ENCODE assay signal across 9 cellular contexts in the genomic region with DNA sequence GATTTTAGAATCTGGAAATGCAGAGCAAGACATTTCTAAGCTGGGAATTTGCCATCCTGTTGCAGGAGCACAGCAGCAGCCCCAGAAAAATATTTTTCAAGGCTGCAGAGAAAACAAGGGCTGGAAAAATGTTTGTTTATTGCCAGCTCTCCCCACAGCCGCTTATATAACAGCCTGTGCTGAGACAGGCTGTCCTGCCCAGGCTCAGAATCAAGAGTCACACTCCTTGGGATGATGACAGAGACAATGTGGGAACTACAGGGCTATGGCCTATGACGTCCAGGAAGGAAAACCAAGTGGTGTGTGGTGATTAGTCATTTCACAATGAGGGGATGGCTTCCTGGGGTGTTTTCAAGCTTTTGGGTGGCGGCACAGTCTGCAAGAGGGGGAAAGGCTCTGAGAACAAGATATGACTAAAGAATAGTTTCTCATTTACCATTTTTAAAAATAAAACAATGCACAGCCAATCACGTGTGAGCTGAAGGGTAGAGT.
DNase-seq lines count a peak whose midpoint lies in the region; ATAC-seq and TF ChIP-seq lines count a peak whose summit lies in the region.
"Had no signal": no experiment of that assay in that cellular context is flagged by ENCODE, and none has a peak within 500 bp of the region (broad histone marks: within the 10 kb centered on the region; RNA-seq: fewer than 3 reads in every experiment).

No MANE protein-coding gene starts in this region.

- no peaks in the 10 kb centered on the region for H3K36me3 Mint-ChIP-seq in CD4-positive, alpha-beta T cell (ENCODE audit: low read depth)

- no peak overlapping the region for H3K27ac Mint-ChIP-seq in CD4-positive, alpha-beta T cell

- CTCF ChIA-PET in CD4-positive, alpha-beta T cell (lab: Charles Lee), result interaction anchor here (0.7 to 1.0 kb wide), 2 partner anchors 11 to 14 kb away, joined by 3 read pairs; no protein-coding TSS in a partner anchor

- H3K4me1 Mint-ChIP-seq in CD4-positive, alpha-beta T cell (ENCODE audit: low read depth), result no peaks in the 10 kb centered on the region

- H3K27ac ChIP-seq in CD4-positive, alpha-beta T cell (ENCODE audit: low read depth, low read length), result no peak overlapping the region
- H3K27ac ChIP-seq in urinary bladder (ENCODE audit: low read depth), result peak overlapping the region; percentile 61
- H3K27ac ChIP-seq: HL-60 had no signal

- H3K27me3 Mint-ChIP-seq in CD4-positive, alpha-beta T cell, result peaks cover 11% of the 10 kb centered on the region

- DNase-seq in CD4-positive, alpha-beta T cell, result no peak
- DNase-seq in NOMO-1 treated with DMSO at 0.1 percent for 48 hours (lab: John Stamatoyannopoulos, UW; ENCODE audit: unreplicated experiment) (peak; percentile 16), dedifferentiated amniotic fluid mesenchymal stem cell (ENCODE audit: extremely low spot score) (peak; percentile 88), midbrain (lab: John Stamatoyannopoulos, UW) (peak; percentile 80), NCI-H128 (lab: John Stamatoyannopoulos, UW; ENCODE audit: unreplicated experiment) (no peak), COR-L47 (lab: John Stamatoyannopoulos, UW) (no peak)

- peak; percentile 26 for ATAC-seq in CD4-positive, alpha-beta T cell (ENCODE audit: poor library complexity)
- peak; percentile 84 for ATAC-seq in GM21447 (IDR thresholded peaks at IDR 0.05; ENCODE audit: unreplicated experiment)

- no peak overlapping the region for H3K4me3 ChIP-seq in urinary bladder (ENCODE audit: low read depth, low read length)

- no peaks in the 10 kb centered on the region for H3K9me3 Mint-ChIP-seq in CD4-positive, alpha-beta T cell

- no peaks in the 10 kb centered on the region for H3K4me1 ChIP-seq in urinary bladder (ENCODE audit: insufficient read depth)

- no peaks in the 10 kb centered on the region for H3K36me3 ChIP-seq in urinary bladder (ENCODE audit: insufficient read depth)

- TF ChIP-seq CTCF in CD4-positive, alpha-beta T cell (IDR thresholded peaks at IDR 0.05), result no peak

- intact Hi-C loops in CD4-positive, alpha-beta T cell (cut with DNase I, micrococcal nuclease), result no loop called here

- H3K4me3 Mint-ChIP-seq in CD4-positive, alpha-beta T cell, result no peak overlapping the region

- H3K27me3 ChIP-seq in CD4-positive, alpha-beta T cell (ENCODE audit: control insufficient read depth, insufficient read depth, low read length), result no peaks in the 10 kb centered on the region

- no peaks in the 10 kb centered on the region for H3K9me3 ChIP-seq in CD4-positive, alpha-beta T cell (ENCODE audit: control insufficient read depth, low read length)

- 34% methylated on average over 4 of the region's 4 CpGs for WGBS in urinary bladder

- POLR2A ChIA-PET in CD4-positive, alpha-beta T cell (lab: Charles Lee), result no interaction called here

Comparison
In these comparisons a context has a peak if more than half of its experiments do, and no peak if none do; other contexts are left out.
1. DNase-seq: peak in NOMO-1 treated with DMSO at 0.1 percent for 48 hours (single experiment), dedifferentiated amniotic fluid mesenchymal stem cell (single experiment) and midbrain (single experiment); none in CD4-positive, alpha-beta T cell (0 of 10), NCI-H128 (single experiment) and COR-L47 (single experiment).